In the genomic region with DNA sequence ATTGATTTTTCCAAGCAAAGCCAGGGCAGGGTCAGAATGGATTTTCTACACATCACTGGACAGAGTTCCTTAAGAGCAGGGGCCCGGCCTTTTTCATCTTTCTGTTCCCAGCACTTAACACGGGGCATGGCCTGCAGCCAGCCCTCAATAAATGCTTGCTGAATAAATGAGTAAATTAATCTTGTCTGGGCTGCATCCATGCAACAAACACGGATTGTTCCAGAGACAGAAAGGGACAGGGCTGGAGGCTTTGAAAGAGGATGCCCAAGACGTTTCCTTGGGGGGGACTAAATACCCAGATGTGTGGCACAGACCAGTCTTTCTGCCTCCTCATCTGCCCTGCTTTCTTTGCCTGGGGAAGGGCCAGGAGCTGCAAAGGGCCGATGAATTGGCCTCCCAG, we compare ENCODE assay signal across 17 cellular contexts. TPM values are rescaled to one million over a fixed set of nuclear protein-coding genes. Genes with fewer than 3 reads are reported as not detected.
DNase-seq lines count a peak whose midpoint lies in the region; ATAC-seq and TF ChIP-seq lines count a peak whose summit lies in the region.
"Had no signal": no experiment of that assay in that cellular context is flagged by ENCODE, and none has a peak within 500 bp of the region (broad histone marks: within the 10 kb centered on the region; RNA-seq: fewer than 3 reads in every experiment).

No MANE protein-coding gene starts in this region.

- H3K27me3 Mint-ChIP-seq in endodermal cell (ENCODE audit: insufficient read depth) = no peaks in the 10 kb centered on the region
- H3K27me3 Mint-ChIP-seq in nephron (ENCODE audit: low read depth) = peaks cover 17% of the 10 kb centered on the region

- H3K27ac ChIP-seq in endodermal cell (ENCODE audit: low read depth, low read length) = no peak overlapping the region
- no peak overlapping the region for H3K27ac ChIP-seq in heart left ventricle
- H3K27ac ChIP-seq: PC-9, SJCRH30 had no signal

- H3K27ac Mint-ChIP-seq in endodermal cell = no peak overlapping the region
- peak overlapping the region in 2 of 3 experiments; percentile 34 to 69 for H3K27ac Mint-ChIP-seq in nephron

- no peaks in the 10 kb centered on the region for H3K9me3 Mint-ChIP-seq in endodermal cell
- H3K9me3 Mint-ChIP-seq in nephron = no peaks in the 10 kb centered on the region

- peaks cover 5% of the 10 kb centered on the region for H3K4me1 Mint-ChIP-seq in endodermal cell
- peaks cover 48% of the 10 kb centered on the region for H3K4me1 Mint-ChIP-seq in nephron

- H3K9me3 ChIP-seq in endodermal cell (ENCODE audit: control insufficient read depth, low read length) = no peaks in the 10 kb centered on the region
- H3K9me3 ChIP-seq in heart left ventricle = no peaks in the 10 kb centered on the region
- H3K9me3 ChIP-seq: SJCRH30 had no signal

- DNase-seq in H7 (peak; percentile 12), endodermal cell (peak; percentile 29), superior temporal gyrus (ENCODE audit: extremely low spot score) (peak; percentile 16), heart left ventricle (no peak)
- DNase-seq: ACHN, DND-41, GF-D8, GOT3, NCI-H1105, NCI-H510A, NCI-H748 treated with DMSO at 0.1 percent for 48 hours, PC-9, SJCRH30 had no signal

- H3K4me3 ChIP-seq in H7 (ENCODE audit: insufficient read depth, low read depth, low read length) (no peak overlapping the region), endodermal cell (ENCODE audit: low read length) (no peak overlapping the region), heart left ventricle (no peak overlapping the region)
- H3K4me3 ChIP-seq: K562, PC-9, SJCRH30 had no signal

- no peak for ATAC-seq in GM21367 (IDR thresholded peaks at IDR 0.05; ENCODE audit: unreplicated experiment)
- no peak for ATAC-seq in heart left ventricle
- ATAC-seq in GM18498 (IDR thresholded peaks at IDR 0.05; ENCODE audit: unreplicated experiment) = no peak
- ATAC-seq: K562 had no signal

- no peak for TF ChIP-seq POLR2A in heart left ventricle (IDR thresholded peaks at IDR 0.05)

- H3K27me3 ChIP-seq in H7 (ENCODE audit: control insufficient read depth, insufficient read depth, low read length) (no peaks in the 10 kb centered on the region), endodermal cell (ENCODE audit: control insufficient read depth, insufficient read depth, low read length, poor library complexity, severe bottlenecking) (no peaks in the 10 kb centered on the region), heart left ventricle (peaks cover 0 to 4% (median 0%) of the 10 kb centered on the region in 9 donors)
- H3K27me3 ChIP-seq: SJCRH30 had no signal

- H3K36me3 Mint-ChIP-seq in endodermal cell (ENCODE audit: low read depth) (no peaks in the 10 kb centered on the region), nephron (ENCODE audit: low read depth) (no peaks in the 10 kb centered on the region)

- H3K4me3 Mint-ChIP-seq in endodermal cell (no peak overlapping the region), nephron (no peak overlapping the region)

- H3K36me3 ChIP-seq in H7 (replicated peaks; ENCODE audit: control insufficient read depth, insufficient read depth, low read length) = no peaks in the 10 kb centered on the region
- no peaks in the 10 kb centered on the region for H3K36me3 ChIP-seq in endodermal cell (ENCODE audit: control insufficient read depth, insufficient read depth, low read length)
- H3K36me3 ChIP-seq in heart left ventricle = no peaks in the 10 kb centered on the region
- H3K36me3 ChIP-seq: SJCRH30 had no signal

- 85 to 88% methylated on average over 4 to 5 of the region's 5 CpGs for WGBS in endodermal cell (ENCODE audit: insufficient coverage in 1 of 2, insufficient read length in 1 of 2), 2 experiments
- 65 to 74% (median 68%) methylated on average over 5 of the region's 5 CpGs for WGBS in heart left ventricle, 4 donors

- intact Hi-C loops in heart left ventricle (cut with DNase I) = no loop called here

- no peak for TF ChIP-seq CTCF in endodermal cell (conservative IDR thresholded peaks at IDR 0.05)
- TF ChIP-seq CTCF in nephron (IDR thresholded peaks at IDR 0.05; ENCODE audit: unreplicated experiment in 3 of 3) = no peak
- TF ChIP-seq CTCF in heart left ventricle (IDR thresholded peaks at IDR 0.05) = no peak

- H3K4me1 ChIP-seq in endodermal cell (ENCODE audit: control insufficient read depth, insufficient read depth, low read length) = no peaks in the 10 kb centered on the region
- H3K4me1 ChIP-seq in heart left ventricle = no peaks in the 10 kb centered on the region
- H3K4me1 ChIP-seq: SJCRH30 had no signal

- no peak overlapping the region for H3K9ac ChIP-seq in endodermal cell (ENCODE audit: extremely low read depth, low read length, poor library complexity, severe bottlenecking)

RNA-seq across cellular contexts. Expression of a gene that starts 40.4 kb away (rescaled TPM):
- total RNA-seq in H7 (2014; rRNA removed; shearing (Covaris generic)) = 1.3 and 2.9 TPM in 2 replicates
- total RNA-seq in endodermal cell = under 1 TPM; 0.42 to 0.95 TPM
- 2.8 TPM for polyA plus RNA-seq in endodermal cell (2013, experiment 1 of 2)
- polyA plus RNA-seq in endodermal cell (2013, experiment 2 of 2) = 3.2 TPM
- total RNA-seq in heart left ventricle = 1 to 10 TPM in 4 of 9 donors, under 1 TPM in 5; 0.32 to 1.5 (median 0.85) TPM
- under 1 TPM; 0.65 to 0.93 TPM for polyA plus RNA-seq in heart left ventricle
- total RNA-seq: K562, SJCRH30 had no signal
- polyA plus RNA-seq: K562 had no signal

Comparison
In these comparisons a context has a peak if more than half of its experiments do, and no peak if none do; other contexts are left out.
1. DNase-seq: peak in H7 (single experiment), endodermal cell (single experiment) and superior temporal gyrus (single experiment); none in heart left ventricle (0 of 5).